15 cellular contexts compared by ENCODE assay signal in the genomic region with DNA sequence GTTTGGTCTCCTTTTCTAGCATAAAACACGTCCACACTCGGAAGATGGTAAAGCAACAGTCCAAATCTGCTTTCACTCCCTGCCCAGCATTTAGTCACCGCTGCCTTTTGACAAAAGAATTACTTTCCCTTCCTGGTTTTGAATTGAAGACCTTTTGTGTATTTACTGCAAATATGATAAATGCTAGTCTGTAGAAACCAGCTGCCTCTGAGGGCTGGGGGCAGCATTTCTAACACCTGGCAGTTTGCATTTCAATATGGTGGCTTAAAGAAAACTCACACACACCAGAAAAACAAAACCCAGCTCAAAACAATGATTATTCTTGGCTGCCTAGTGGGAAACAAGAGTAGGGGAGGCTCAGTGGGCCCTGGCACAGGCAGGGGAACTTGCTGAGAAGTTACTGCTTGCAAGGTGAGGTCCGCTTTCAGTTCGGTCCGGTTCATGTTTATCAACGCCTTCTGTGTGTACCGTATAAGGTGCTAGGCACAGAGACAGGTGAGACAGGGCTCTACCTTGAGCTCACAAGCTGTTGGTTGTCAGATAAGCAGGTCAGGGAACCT. TPM values are rescaled to one million over a fixed set of nuclear protein-coding genes. Genes with fewer than 3 reads are reported as not detected.
DNase-seq lines count a peak whose midpoint lies in the region; TF ChIP-seq lines count a peak whose summit lies in the region.
"Had no signal": no experiment of that assay in that cellular context is flagged by ENCODE, and none has a peak within 500 bp of the region (broad histone marks: within the 10 kb centered on the region; RNA-seq: fewer than 3 reads in every experiment).

No MANE protein-coding gene starts in this region.

- TF ChIP-seq CTCF in OCI-LY1 (IDR thresholded peaks at IDR 0.05; ENCODE audit: low read length) = no peak
- TF ChIP-seq CTCF in nephron (IDR thresholded peaks at IDR 0.05; ENCODE audit: unreplicated experiment in 3 of 3) = no peak

- H3K9me3 Mint-ChIP-seq in nephron (no peaks in the 10 kb centered on the region), immature natural killer cell (no peaks in the 10 kb centered on the region)

- H2AFZ ChIP-seq in Karpas-422 (ENCODE audit: low read length) = no peak overlapping the region
- no peak overlapping the region for H2AFZ ChIP-seq in OCI-LY1 (ENCODE audit: low read length)

- H3K36me3 Mint-ChIP-seq in nephron (ENCODE audit: low read depth) = peaks cover 42% of the 10 kb centered on the region
- H3K36me3 Mint-ChIP-seq in immature natural killer cell = peaks cover 3 to 11% (median 9%) of the 10 kb centered on the region in 3 donors

- H3K27me3 ChIP-seq in Karpas-422 (ENCODE audit: low read length) = no peaks in the 10 kb centered on the region
- H3K27me3 ChIP-seq in OCI-LY1 (ENCODE audit: insufficient read depth, low read length) = no peaks in the 10 kb centered on the region
- H3K27me3 ChIP-seq: BLaER1, tibial artery had no signal

- H3K27ac ChIP-seq in Karpas-422 (ENCODE audit: low read length) (peak overlapping the region; percentile 8; the same call in 1 of the 2 replicates), OCI-LY1 (ENCODE audit: low read depth, low read length, poor library complexity, severe bottlenecking) (peak overlapping the region; percentile 88)
- H3K27ac ChIP-seq: tibial artery had no signal

- H3K27me3 Mint-ChIP-seq in nephron (ENCODE audit: low read depth) (peaks cover 6% of the 10 kb centered on the region), immature natural killer cell (ENCODE audit: low read depth in 3 of 3) (peaks cover 0 to 11% (median 6%) of the 10 kb centered on the region in 3 donors)

- H3K4me3 Mint-ChIP-seq in nephron (no peak overlapping the region), immature natural killer cell (no peak overlapping the region)

- no peak overlapping the region for H3K4me3 ChIP-seq in Karpas-422 (ENCODE audit: low read length)
- H3K4me3 ChIP-seq in OCI-LY1 (ENCODE audit: low read depth, low read length, poor library complexity, severe bottlenecking) = no peak overlapping the region
- H3K4me3 ChIP-seq: BLaER1, smooth muscle cell, tibial artery had no signal

- no peaks in the 10 kb centered on the region for H3K9me2 ChIP-seq in Karpas-422 (replicated peaks; ENCODE audit: insufficient read depth, low read length)
- H3K9me2 ChIP-seq in OCI-LY1 (ENCODE audit: low read depth, low read length) = no peaks in the 10 kb centered on the region

- H4K20me1 ChIP-seq in Karpas-422 (ENCODE audit: insufficient read depth, low read depth, low read length) = peaks cover 29% of the 10 kb centered on the region; the same call in 1 of the 2 replicates
- H4K20me1 ChIP-seq in OCI-LY1 (ENCODE audit: insufficient read depth, low read length) = no peaks in the 10 kb centered on the region

- H3K4me1 ChIP-seq in Karpas-422 (ENCODE audit: low read length) (peaks cover 17% of the 10 kb centered on the region; the same call in 1 of the 2 replicates), OCI-LY1 (ENCODE audit: insufficient read depth, low read length, severe bottlenecking) (peaks cover 68% of the 10 kb centered on the region)
- H3K4me1 ChIP-seq: tibial artery had no signal

- no peaks in the 10 kb centered on the region for H3F3A ChIP-seq in OCI-LY1 (ENCODE audit: insufficient read depth, low read length)

- H3K9me3 ChIP-seq in Karpas-422 (ENCODE audit: low read length) = no peaks in the 10 kb centered on the region
- H3K9me3 ChIP-seq in OCI-LY1 (ENCODE audit: low read length) = no peaks in the 10 kb centered on the region
- H3K9me3 ChIP-seq: BLaER1, tibial artery had no signal

- H3K4me2 ChIP-seq in Karpas-422 (ENCODE audit: low read depth, low read length, poor library complexity, severe bottlenecking) (no peak overlapping the region), OCI-LY1 (ENCODE audit: low read length) (peak overlapping the region; percentile 43)
- H3K4me2 ChIP-seq: BLaER1, smooth muscle cell had no signal

- H3K27ac Mint-ChIP-seq in nephron (peak overlapping the region in 2 of 3 experiments; percentile 11 to 13), immature natural killer cell (no peak overlapping the region)

- H3K79me2 ChIP-seq in Karpas-422 (ENCODE audit: low read length) (peaks cover 99% of the 10 kb centered on the region), OCI-LY1 (ENCODE audit: insufficient read depth, low read length) (peaks cover 67% of the 10 kb centered on the region)

- DNase-seq in NCI-H1092 treated with DMSO at 0.1 percent for 48 hours (lab: John Stamatoyannopoulos, UW) (peak; percentile 19), NCI-H1092 (lab: John Stamatoyannopoulos, UW) (no peak), Karpas-422 (no peak), globus pallidus (ENCODE audit: low spot score) (no peak), immature natural killer cell (no peak)
- DNase-seq in stimulated activated naive CD4-positive, alpha-beta T cell (lab: John Stamatoyannopoulos, UW) = no peak
- DNase-seq: 8988T; activated effector memory CD4-positive, alpha-beta T cell treated with anti-CD3 and anti-CD28 coated beads, Interleukin-2, amount 50 U/mL, for 16 hours; foreskin fibroblast; SHP77 treated with DMSO at 0.1 percent for 48 hours; tibial artery had no signal

- H3K9ac ChIP-seq in Karpas-422 (ENCODE audit: low read length) (no peak overlapping the region), OCI-LY1 (ENCODE audit: low read length) (peak overlapping the region; percentile 42; the same call in 1 of the 2 replicates)
- H3K9ac ChIP-seq: BLaER1 had no signal

- H3K4me1 Mint-ChIP-seq in nephron (peaks cover 5% of the 10 kb centered on the region), immature natural killer cell (peaks cover 4 to 6% of the 10 kb centered on the region in 2 donors)

- H3K36me3 ChIP-seq in Karpas-422 (ENCODE audit: insufficient read depth, low read length) = peaks cover 21% of the 10 kb centered on the region; the same call in 1 of the 2 replicates
- peaks cover 73% of the 10 kb centered on the region; the same call in 1 of the 2 replicates for H3K36me3 ChIP-seq in OCI-LY1 (ENCODE audit: insufficient read depth, low read length)

RNA-seq across cellular contexts. Expression of a gene that starts 57.0 kb away (rescaled TPM):
- total RNA-seq in Karpas-422 (2014; rRNA removed; shearing (Covaris generic); ENCODE audit: low replicate concordance) = 169 and 170 TPM in 2 replicates
- polyA plus RNA-seq in immature natural killer cell = 1 to 10 TPM in 2 of 3 donors, under 1 TPM in 1; 0.88 to 3.6 (median 2.4) TPM

Comparison
In these comparisons a context has a peak if more than half of its experiments do, and no peak if none do; other contexts are left out.
1. H3K27ac Mint-ChIP-seq: peak in nephron (2 of 3); none in immature natural killer cell (0 of 6).